ENCODE assay signal across 9 cellular contexts in genomic region chr1:159924025-159924790, GRCh38. TPM values are rescaled to one million over a fixed set of nuclear protein-coding genes. Genes with fewer than 3 reads are reported as not detected.
A peak's percentile ranks its signal among the peaks of the same experiment; 100 is the strongest.
DNase-seq lines count a peak whose midpoint lies in the region; ATAC-seq and TF ChIP-seq lines count a peak whose summit lies in the region.
"Had no signal": no experiment of that assay in that cellular context is flagged by ENCODE, and none has a peak within 500 bp of the region (broad histone marks: within the 10 kb centered on the region; RNA-seq: fewer than 3 reads in every experiment).

No MANE protein-coding gene starts in this region.

- H3K27ac Mint-ChIP-seq in activated naive CD8-positive, alpha-beta T cell treated with anti-CD3 and anti-CD28 coated beads, Interleukin-2, amount 50 U/mL, for 24 hours: peak overlapping the region; percentile 99

- peaks cover 2% of the 10 kb centered on the region for H3K27me3 Mint-ChIP-seq in activated naive CD8-positive, alpha-beta T cell treated with anti-CD3 and anti-CD28 coated beads, Interleukin-2, amount 50 U/mL, for 24 hours

- intact Hi-C loops in left cardiac atrium (cut with DNase I) (no loop called here), aorta (cut with DNase I) (loop anchor here in 1 of 2 donors (2.0 to 10.0 kb wide), 3 partner anchors 69 to 291 kb away; partner anchors contain the start of gene IGSF8)

- DNase-seq in COLO829 (ENCODE audit: low spot score) (peak; percentile 96), left cardiac atrium (peak; percentile 95), pulmonary artery endothelial cell (ENCODE audit: low read depth, low spot score) (peak; percentile 76), aorta (peak; percentile 95 to 98)
- peak; percentile 79 for DNase-seq in activated naive CD8-positive, alpha-beta T cell treated with anti-CD3 and anti-CD28 coated beads, Interleukin-2, amount 50 U/mL, for 24 hours

- H3K4me3 ChIP-seq in aorta (ENCODE audit: low read length in 2 of 2): peak overlapping the region; percentile 66 to 86

- H3K27me3 ChIP-seq in aorta (ENCODE audit: control insufficient read depth in 1 of 2, insufficient read depth in 2 of 2, low read length in 1 of 2): no peaks in the 10 kb centered on the region

- peak overlapping the region; percentile 88 to 95 for H3K27ac ChIP-seq in aorta (ENCODE audit: low read depth in 1 of 2, low read length in 2 of 2)

- peaks cover 57% of the 10 kb centered on the region for H3K4me1 Mint-ChIP-seq in activated naive CD8-positive, alpha-beta T cell treated with anti-CD3 and anti-CD28 coated beads, Interleukin-2, amount 50 U/mL, for 24 hours

- no peaks in the 10 kb centered on the region for H3K4me1 ChIP-seq in aorta (ENCODE audit: control insufficient read depth in 1 of 2, insufficient read depth in 2 of 2, low read length in 2 of 2)

- peaks cover 41% of the 10 kb centered on the region for H3K36me3 Mint-ChIP-seq in activated naive CD8-positive, alpha-beta T cell treated with anti-CD3 and anti-CD28 coated beads, Interleukin-2, amount 50 U/mL, for 24 hours (ENCODE audit: low read depth)

- no peaks in the 10 kb centered on the region for H3K9me3 ChIP-seq in aorta (ENCODE audit: control insufficient read depth, low read length)

- H3K4me3 Mint-ChIP-seq in activated naive CD8-positive, alpha-beta T cell treated with anti-CD3 and anti-CD28 coated beads, Interleukin-2, amount 50 U/mL, for 24 hours: peak overlapping the region; percentile 98

- peak; percentile 5 for ATAC-seq in HG02981 (IDR thresholded peaks at IDR 0.05; ENCODE audit: unreplicated experiment)
- ATAC-seq in SK-N-SH treated with all-trans-retinoic acid at 6 μM for 48 hours: peak; percentile 58
- ATAC-seq in activated naive CD8-positive, alpha-beta T cell treated with anti-CD3 and anti-CD28 coated beads, Interleukin-2, amount 50 U/mL, for 24 hours: peak; percentile 38
- ATAC-seq in left cardiac atrium: peak; percentile 71 to 76
- peak; percentile 88 for ATAC-seq in aorta (ENCODE audit: low FRiP score)
- ATAC-seq in HG03457 (IDR thresholded peaks at IDR 0.05; ENCODE audit: unreplicated experiment): no peak

- H3K9me3 Mint-ChIP-seq in activated naive CD8-positive, alpha-beta T cell treated with anti-CD3 and anti-CD28 coated beads, Interleukin-2, amount 50 U/mL, for 24 hours: no peaks in the 10 kb centered on the region

- H3K36me3 ChIP-seq in aorta (ENCODE audit: control insufficient read depth in 1 of 2, insufficient read depth in 2 of 2, low read length in 1 of 2): peaks cover 0 to 6% of the 10 kb centered on the region in 2 donors

- 0 to 1% methylated on average over 23 to 31 of the region's 31 CpGs for WGBS in aorta, 2 donors

TF ChIP-seq in SK-N-SH treated with all-trans-retinoic acid at 6 μM for 48 hours, 23 proteins besides CTCF, POLR2A, EP300 and RAD21 (continues in another document):
- TF ChIP-seq TSHZ2 (CRISPR knock-in tag; IDR thresholded peaks at IDR 0.05) (no peak), SNAI2 (CRISPR knock-in tag; IDR thresholded peaks at IDR 0.05) (no peak), ARNTL (CRISPR knock-in tag; IDR thresholded peaks at IDR 0.05; ENCODE audit: borderline replicate concordance, low read depth) (no peak), TOX (CRISPR knock-in tag; IDR thresholded peaks at IDR 0.05; ENCODE audit: borderline replicate concordance) (no peak), PPARA (CRISPR knock-in tag; IDR thresholded peaks at IDR 0.05; ENCODE audit: borderline replicate concordance) (no peak), CSRNP3 (CRISPR knock-in tag; IDR thresholded peaks at IDR 0.05) (no peak), GLIS3 (CRISPR knock-in tag; IDR thresholded peaks at IDR 0.05) (0 out of 2 replicates have a peak, but pooled peaks have one; percentile 65), PATZ1 (CRISPR knock-in tag; IDR thresholded peaks at IDR 0.05; ENCODE audit: borderline replicate concordance) (peak; percentile 85; the same call in 1 of the 2 replicates), CSDC2 (CRISPR knock-in tag; IDR thresholded peaks at IDR 0.05) (no peak)
- TF ChIP-seq, protein P1, sequence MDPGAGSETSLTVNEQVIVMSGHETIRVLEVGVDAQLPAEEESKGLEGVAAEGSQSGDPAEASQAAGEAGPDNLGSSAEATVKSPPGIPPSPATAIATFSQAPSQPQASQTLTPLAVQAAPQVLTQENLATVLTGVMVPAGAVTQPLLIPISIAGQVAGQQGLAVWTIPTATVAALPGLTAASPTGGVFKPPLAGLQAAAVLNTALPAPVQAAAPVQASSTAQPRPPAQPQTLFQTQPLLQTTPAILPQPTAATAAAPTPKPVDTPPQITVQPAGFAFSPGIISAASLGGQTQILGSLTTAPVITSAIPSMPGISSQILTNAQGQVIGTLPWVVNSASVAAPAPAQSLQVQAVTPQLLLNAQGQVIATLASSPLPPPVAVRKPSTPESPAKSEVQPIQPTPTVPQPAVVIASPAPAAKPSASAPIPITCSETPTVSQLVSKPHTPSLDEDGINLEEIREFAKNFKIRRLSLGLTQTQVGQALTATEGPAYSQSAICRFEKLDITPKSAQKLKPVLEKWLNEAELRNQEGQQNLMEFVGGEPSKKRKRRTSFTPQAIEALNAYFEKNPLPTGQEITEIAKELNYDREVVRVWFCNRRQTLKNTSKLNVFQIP (CRISPR knock-in tag; IDR thresholded peaks at IDR 0.05; ENCODE audit: borderline replicate concordance, low read depth): no peak

RNA-seq across cellular contexts. Expression of gene TAGLN2, which starts 1.1 kb away (rescaled TPM):
- total RNA-seq in left cardiac atrium: 100 to 1,000 TPM; 201 to 276 TPM
- total RNA-seq in pulmonary artery endothelial cell: 487 and 627 TPM in 2 replicates
- 100 to 1,000 TPM; 316 to 350 TPM for total RNA-seq in aorta
- polyA plus RNA-seq in aorta: 100 to 1,000 TPM; 349 to 383 TPM

RNA-seq across cellular contexts. Expression of gene IGSF9, which starts 21.2 kb away (rescaled TPM):
- total RNA-seq in left cardiac atrium: 1 to 10 TPM; 1.4 to 3.3 TPM
- 0.04 TPM in 1 of 2 replicates, not detected in the other for total RNA-seq in pulmonary artery endothelial cell
- under 1 TPM in 1 of 2 donors, not detected in 1; 0.30 TPM for total RNA-seq in aorta
- polyA plus RNA-seq in aorta: 1 to 10 TPM in 1 of 2 donors, under 1 TPM in 1; 0.05 to 1.0 TPM

RNA-seq across cellular contexts. Expression of gene CFAP45, which starts 24.2 kb away (rescaled TPM):
- total RNA-seq in left cardiac atrium (1 to 10 TPM; 1.6 to 2.0 TPM), pulmonary artery endothelial cell (0.32 and 1.4 TPM in 2 replicates), aorta (1 to 10 TPM; 2.5 to 2.7 TPM)
- 1 to 10 TPM in 1 of 2 donors, not detected in 1; 2.7 TPM for polyA plus RNA-seq in aorta

RNA-seq across cellular contexts. Expression of gene SLAMF9, which starts 29.8 kb away (rescaled TPM):
- total RNA-seq in left cardiac atrium (under 1 TPM in 1 of 2 donors, not detected in 1; 0.35 TPM), pulmonary artery endothelial cell (not detected in 2 replicates), aorta (not detected)
- polyA plus RNA-seq in aorta: not detected
- total RNA-seq: activated CD8-positive, alpha-beta memory T cell treated with anti-CD3 and anti-CD28 coated beads for 36 hours had no signal
